In genomic region chr15:45534821-45535220, GRCh38 we compare ENCODE assay signal across 23 cellular contexts.
"Had no signal": no experiment of that assay in that cellular context is flagged by ENCODE, and none has a peak within 500 bp of the region (broad histone marks: within the 10 kb centered on the region; RNA-seq: fewer than 3 reads in every experiment).

No MANE protein-coding gene starts in this region.

- H3K27ac ChIP-seq: ascending aorta, SK-N-MC had no signal

- FAIRE-seq: bronchial epithelial cell, TTC549 had no signal

- H3K9me3 ChIP-seq: ascending aorta, body of pancreas had no signal

- H3K4me1 ChIP-seq: ascending aorta had no signal

- DNase-seq: activated B cell treated with CpG ODN at 0.5 μM for 24 hours; activated CD4-positive, alpha-beta T cell treated with anti-CD3 and anti-CD28 coated beads for 1 hour; activated CD4-positive, alpha-beta T cell treated with anti-CD3 and anti-CD28 coated beads, Interleukin-2, amount 10 ng/mL, durations not matched to agents 24 days and 14 days; activated CD4-positive, alpha-beta T cell treated with anti-CD3 and anti-CD28 coated beads, Interleukin-2, amount 50 U/mL, for 48 hours; activated CD8-positive, alpha-beta memory T cell treated with anti-CD3 and anti-CD28 coated beads, Interleukin-2, amount 10 ng/mL, durations not matched to agents 7 days and 5 days; activated effector memory CD4-positive, alpha-beta T cell treated with Interleukin-2 at 50 U/mL for 16 hours; activated naive CD4-positive, alpha-beta T cell; activated T-cell treated with anti-CD3 and anti-CD28 coated beads, Interleukin-2, amount 50 U/mL, for 24 hours; body of pancreas; central memory CD4-positive, alpha-beta T cell; Karpas-422; MM.1S; NCI-H1930; NCI-H2171; NCI-H226; SIG-M5; T-cell; T-helper 2 cell; T1000 had no signal

- H3K36me3 ChIP-seq: ascending aorta had no signal

- ATAC-seq: activated CD8-positive, alpha-beta memory T cell treated with anti-CD3 and anti-CD28 coated beads, Interleukin-2, amount 10 ng/mL, durations not matched to agents 7 days and 5 days; body of pancreas; T-cell had no signal

- H3K4me3 ChIP-seq: ascending aorta, body of pancreas, SK-N-MC had no signal

- H3K27me3 ChIP-seq: ascending aorta, body of pancreas had no signal
